20 cellular contexts compared by ENCODE assay signal in the genomic region with DNA sequence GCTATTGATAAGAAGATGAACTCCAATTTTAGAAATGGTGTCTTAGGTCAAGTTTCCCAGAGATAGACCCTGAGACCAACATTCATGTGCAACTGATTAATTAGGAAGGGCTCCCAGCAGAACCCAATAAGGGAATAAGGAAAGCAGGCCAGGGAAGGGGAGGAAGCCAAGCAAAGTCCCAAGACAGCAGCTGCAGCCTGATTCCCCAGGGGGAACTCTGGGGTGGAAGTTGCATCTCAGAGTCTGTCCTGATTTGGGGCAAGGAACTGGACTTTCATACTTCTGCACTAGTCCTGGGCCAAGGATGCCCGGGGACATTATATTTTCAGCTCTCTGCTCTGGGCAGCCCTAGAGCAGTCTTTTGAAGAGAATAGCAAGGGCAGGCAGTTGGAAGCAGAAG.
"Had no signal": no experiment of that assay in that cellular context is flagged by ENCODE, and none has a peak within 500 bp of the region (broad histone marks: within the 10 kb centered on the region; RNA-seq: fewer than 3 reads in every experiment).

No MANE protein-coding gene starts in this region.

- H3K4me3 ChIP-seq: dorsolateral prefrontal cortex, gastrocnemius medialis, heart right ventricle, pancreas, testis, tibial artery had no signal

- H3K36me3 ChIP-seq: gastrocnemius medialis, heart right ventricle, pancreas, tibial artery had no signal

- H3K4me1 ChIP-seq: pancreas had no signal

- ATAC-seq: gastrocnemius medialis; left colon; natural killer cell; pancreas; sciatic nerve; stimulated activated memory B cell treated with anti-CD40 and anti-IgM and Interleukin-4, amounts not matched to agents 10 μg/mL and 1 μg/mL and 100 μg/mL, for 72 hours; stimulated activated naive CD8-positive, alpha-beta T cell treated with anti-CD3 and anti-CD28 coated beads, Interleukin-15, Interleukin-2, amounts not matched to agents 100 U/mL and 50 U/mL, for 24 hours had no signal

- H3K9me3 ChIP-seq: gastrocnemius medialis, heart right ventricle, pancreas, testis, tibial artery had no signal

- H3K27me3 ChIP-seq: dorsolateral prefrontal cortex, gastrocnemius medialis, heart right ventricle, pancreas, testis, tibial artery had no signal

- H3K27ac ChIP-seq: dorsolateral prefrontal cortex, heart right ventricle, pancreas, testis, tibial artery had no signal

- DNase-seq: caudate nucleus; cerebellar nuclear complex; cortex of kidney; dorsolateral prefrontal cortex; effector CD4-positive, alpha-beta T cell; glutamatergic neuron; heart right ventricle; hippocampal formation; left colon; natural killer cell; pancreas; retina; stimulated activated CD4-positive, alpha-beta T cell treated with anti-CD3 and anti-CD28 coated beads, Interleukin-4, amount 100 ng/mL, for 4 hours; stimulated activated naive CD8-positive, alpha-beta T cell treated with anti-CD3 and anti-CD28 coated beads, Interleukin-15, Interleukin-2, amounts not matched to agents 100 U/mL and 50 U/mL, for 24 hours; substantia nigra; testis; tibial artery had no signal
